ENCODE assay signal across 16 cellular contexts in genomic region chr14:88209273-88209672, GRCh38.
A peak's percentile ranks its signal among the peaks of the same experiment; 100 is the strongest.
DNase-seq lines count a peak whose midpoint lies in the region; ATAC-seq lines count a peak whose summit lies in the region.
"Had no signal": no experiment of that assay in that cellular context is flagged by ENCODE, and none has a peak within 500 bp of the region (broad histone marks: within the 10 kb centered on the region; RNA-seq: fewer than 3 reads in every experiment).

No MANE protein-coding gene starts in this region.

- no peaks in the 10 kb centered on the region for H3K27me3 ChIP-seq in neuronal stem cell (ENCODE audit: control insufficient read depth in 3 of 3, insufficient read depth in 3 of 3, low read depth in 1 of 3, low read length in 3 of 3)

- no peak overlapping the region for H3K4me3 ChIP-seq in neuronal stem cell (ENCODE audit: low read length in 2 of 2)
- H3K4me3 ChIP-seq: lung, PC-9 had no signal

- no peak overlapping the region for H3K23ac ChIP-seq in neuronal stem cell (ENCODE audit: low read depth, low read length, poor library complexity)

- no CpG with 5 or more reads among the region's 17 CpGs for WGBS in neuronal stem cell (ENCODE audit: extremely low coverage in 2 of 2, insufficient read length in 2 of 2, insufficient replicate concordance in 1 of 2), 2 donors

- H2BK12ac ChIP-seq in neuronal stem cell (ENCODE audit: low read length): no peak overlapping the region

- no peak overlapping the region for H3K27ac ChIP-seq in neuronal stem cell (replicated peaks; ENCODE audit: low read length)
- H3K27ac ChIP-seq: PC-9 had no signal

- no peaks in the 10 kb centered on the region for H3K9me3 ChIP-seq in neuronal stem cell (replicated peaks in 1 of 2; ENCODE audit: control insufficient read depth in 2 of 2, insufficient read depth in 1 of 2, low read depth in 1 of 2, low read length in 2 of 2)
- H3K9me3 ChIP-seq: SK-N-SH had no signal

- no peak overlapping the region for H3K9ac ChIP-seq in neuronal stem cell (ENCODE audit: low read depth, low read length, poor library complexity)
- H3K9ac ChIP-seq: SK-N-SH had no signal

- H2AFZ ChIP-seq in neuronal stem cell (ENCODE audit: low read length): no peak overlapping the region
- H2AFZ ChIP-seq: PC-9 had no signal

- no peak overlapping the region for H2BK5ac ChIP-seq in neuronal stem cell (ENCODE audit: low read length)

- H3K79me1 ChIP-seq in neuronal stem cell (ENCODE audit: low read depth, low read length): no peaks in the 10 kb centered on the region

- no peak overlapping the region for H3K14ac ChIP-seq in neuronal stem cell (ENCODE audit: low read length)

- H2AK5ac ChIP-seq in neuronal stem cell (ENCODE audit: low read depth, low read length): peak overlapping the region; percentile 65

- peaks cover 0 to 5% of the 10 kb centered on the region in 2 donors for H3K4me1 ChIP-seq in neuronal stem cell (ENCODE audit: control insufficient read depth in 2 of 2, insufficient read depth in 1 of 2, low read depth in 1 of 2, low read length in 2 of 2)

- H2BK15ac ChIP-seq in neuronal stem cell (ENCODE audit: low read length): no peak overlapping the region

- no peak overlapping the region for H3K18ac ChIP-seq in neuronal stem cell (ENCODE audit: low read length)

- no peak overlapping the region for H4K91ac ChIP-seq in neuronal stem cell (ENCODE audit: low read depth, low read length, poor library complexity)

- peak; percentile 75 for ATAC-seq in GM18520 (IDR thresholded peaks at IDR 0.05; ENCODE audit: unreplicated experiment)
- ATAC-seq in GM21717 (IDR thresholded peaks at IDR 0.05; ENCODE audit: unreplicated experiment): peak; percentile 77
- peak; percentile 84 for ATAC-seq in HG03442 (IDR thresholded peaks at IDR 0.05; ENCODE audit: unreplicated experiment)
- ATAC-seq: activated T-cell treated with anti-CD3 and anti-CD28 coated beads, Interleukin-2, amount 50 U/mL, for 4 hours had no signal

- no peak overlapping the region for H3K4me2 ChIP-seq in neuronal stem cell (ENCODE audit: insufficient read depth, low read length, poor library complexity, severe bottlenecking)
- H3K4me2 ChIP-seq: PC-9, SK-N-SH had no signal

- no peak overlapping the region for H3K4ac ChIP-seq in neuronal stem cell (ENCODE audit: low read length)

- H4K8ac ChIP-seq in neuronal stem cell (ENCODE audit: low read depth, low read length): no peak overlapping the region

- H3K36me3 ChIP-seq in neuronal stem cell (replicated peaks in 1 of 2; ENCODE audit: control insufficient read depth in 2 of 2, insufficient read depth in 2 of 2, low read length in 2 of 2): peaks cover 0 to 4% of the 10 kb centered on the region in 2 donors

- DNase-seq in neuronal stem cell (ENCODE audit: low spot score): no peak
- no peak for DNase-seq in SW480 (ENCODE audit: low spot score)
- DNase-seq in activated CD8-positive, alpha-beta memory T cell treated with anti-CD3 and anti-CD28 coated beads, Interleukin-2, amount 50 U/mL, for 4 hours: no peak
- no peak for DNase-seq in NCI-H526 (lab: John Stamatoyannopoulos, UW)
- DNase-seq: activated CD4-positive, alpha-beta T cell treated with anti-CD3 and anti-CD28 coated beads, Interleukin-2, amount 50 U/mL, for 48 hours; activated T-cell treated with anti-CD3 and anti-CD28 coated beads, Interleukin-2, amount 50 U/mL, for 4 hours; immature natural killer cell; naive B cell; NCI-H526 treated with DMSO at 0.1 percent for 48 hours; PC-9; SK-N-SH; stimulated activated CD4-positive, alpha-beta T cell treated with anti-CD3 and anti-CD28 coated beads, Interleukin-4, amount 100 ng/mL, for 4 hours had no signal

- H2BK120ac ChIP-seq in neuronal stem cell (ENCODE audit: low read depth, low read length): no peak overlapping the region
